Comparison of ENCODE assay signal across 1 cellular context in the genomic region with DNA sequence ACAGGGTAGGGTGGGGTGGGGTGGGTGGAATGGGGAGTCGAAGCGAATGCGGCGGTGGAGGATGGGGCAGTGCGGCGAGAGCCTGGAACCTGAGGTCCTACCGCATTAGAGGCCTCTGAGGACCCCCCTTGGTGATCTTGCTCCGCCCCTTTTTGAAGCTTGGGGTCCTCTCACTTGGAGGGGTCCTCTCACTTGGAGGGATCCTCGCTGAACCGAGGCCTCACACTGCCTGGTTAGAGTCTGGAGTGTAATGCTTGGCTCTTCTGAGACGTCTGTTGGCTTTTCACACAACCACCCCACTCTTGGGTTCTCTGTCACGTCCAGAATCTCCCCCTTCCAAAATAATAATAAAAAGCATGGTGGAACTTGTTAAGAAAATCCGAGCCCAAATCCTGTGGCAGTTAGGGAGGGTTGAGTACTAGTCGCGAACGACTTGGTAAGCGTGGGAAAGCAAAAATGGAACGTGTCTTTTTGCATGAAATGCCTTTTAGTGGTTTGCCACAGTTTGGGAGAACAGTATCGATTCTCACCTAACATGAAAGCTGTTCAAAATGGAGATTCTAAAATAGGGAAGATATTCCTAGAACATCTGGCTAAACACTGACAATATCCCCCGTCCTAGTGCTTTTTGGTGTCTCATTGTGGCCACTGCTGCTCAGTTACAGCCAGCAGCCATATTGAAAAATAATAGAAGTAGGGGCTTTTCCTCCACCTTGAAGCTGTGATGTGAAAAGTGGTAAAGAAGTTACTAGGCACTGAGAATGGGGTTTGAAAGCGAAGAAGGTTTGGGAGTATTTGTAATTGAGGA.
TF ChIP-seq lines count a peak whose summit lies in the region.

No MANE protein-coding gene starts in this region.

TF ChIP-seq in GM12878, 131 proteins besides CTCF, POLR2A, EP300 and RAD21 (continued from another document):
- no peak for TF ChIP-seq REST (IDR thresholded peaks at IDR 0.05; ENCODE audit: low read depth, low read length)
- no peak for TF ChIP-seq GABPA (IDR thresholded peaks at IDR 0.05; ENCODE audit: low read depth)
- no peak for TF ChIP-seq SMAD5 (IDR thresholded peaks at IDR 0.05; ENCODE audit: low read depth)
- no peak for TF ChIP-seq BRCA1 (IDR thresholded peaks at IDR 0.05; ENCODE audit: low read depth, low read length)
- TF ChIP-seq TCF12 (IDR thresholded peaks at IDR 0.05; ENCODE audit: low read depth, low read length): no peak
- no peak for TF ChIP-seq SMAD1 (IDR thresholded peaks at IDR 0.05; ENCODE audit: low read depth, partially characterized antibody)
- 0 out of 2 replicates have a peak, but pooled peaks have one; percentile 34 for TF ChIP-seq NR2F1 (conservative IDR thresholded peaks at IDR 0.05)
- peak; percentile 30; the same call in 1 of the 3 replicates for TF ChIP-seq POU2F2 (IDR thresholded peaks at IDR 0.05; ENCODE audit: borderline replicate concordance, low read depth, low read length)
- no peak for TF ChIP-seq FOS (IDR thresholded peaks at IDR 0.05; ENCODE audit: borderline replicate concordance, extremely low read depth, insufficient read length)
- no peak for TF ChIP-seq SREBF1 (IDR thresholded peaks at IDR 0.05; ENCODE audit: low read length)
- no peak for TF ChIP-seq ZNF592 (IDR thresholded peaks at IDR 0.05)
- TF ChIP-seq ATF3 (IDR thresholded peaks at IDR 0.05; ENCODE audit: borderline replicate concordance, extremely low read depth, low read depth, low read length): no peak
- TF ChIP-seq, protein P1, sequence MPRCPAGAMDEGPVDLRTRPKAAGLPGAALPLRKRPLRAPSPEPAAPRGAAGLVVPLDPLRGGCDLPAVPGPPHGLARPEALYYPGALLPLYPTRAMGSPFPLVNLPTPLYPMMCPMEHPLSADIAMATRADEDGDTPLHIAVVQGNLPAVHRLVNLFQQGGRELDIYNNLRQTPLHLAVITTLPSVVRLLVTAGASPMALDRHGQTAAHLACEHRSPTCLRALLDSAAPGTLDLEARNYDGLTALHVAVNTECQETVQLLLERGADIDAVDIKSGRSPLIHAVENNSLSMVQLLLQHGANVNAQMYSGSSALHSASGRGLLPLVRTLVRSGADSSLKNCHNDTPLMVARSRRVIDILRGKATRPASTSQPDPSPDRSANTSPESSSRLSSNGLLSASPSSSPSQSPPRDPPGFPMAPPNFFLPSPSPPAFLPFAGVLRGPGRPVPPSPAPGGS (IDR thresholded peaks at IDR 0.05; ENCODE audit: borderline replicate concordance, insufficient read depth, low read depth, low read length, poor library complexity, severe bottlenecking): no peak
- TF ChIP-seq CREM (IDR thresholded peaks at IDR 0.05; ENCODE audit: low read depth): no peak
- TF ChIP-seq TAF1 (IDR thresholded peaks at IDR 0.05; ENCODE audit: borderline replicate concordance, low read depth, low read length): peak; percentile 82
- no peak for TF ChIP-seq CEBPB (IDR thresholded peaks at IDR 0.05; ENCODE audit: borderline replicate concordance in 1 of 2, low read depth in 2 of 2, low read length in 2 of 2)
- 0 out of 2 replicates have a peak, but pooled peaks have one; percentile 27 for TF ChIP-seq SIN3A (IDR thresholded peaks at IDR 0.05; ENCODE audit: low read depth, low read length)
- TF ChIP-seq KDM1A (IDR thresholded peaks at IDR 0.05; ENCODE audit: borderline replicate concordance): no peak
- TF ChIP-seq RUNX3 (IDR thresholded peaks at IDR 0.05; ENCODE audit: low read length): peak; percentile 42
- TF ChIP-seq, protein P2, sequence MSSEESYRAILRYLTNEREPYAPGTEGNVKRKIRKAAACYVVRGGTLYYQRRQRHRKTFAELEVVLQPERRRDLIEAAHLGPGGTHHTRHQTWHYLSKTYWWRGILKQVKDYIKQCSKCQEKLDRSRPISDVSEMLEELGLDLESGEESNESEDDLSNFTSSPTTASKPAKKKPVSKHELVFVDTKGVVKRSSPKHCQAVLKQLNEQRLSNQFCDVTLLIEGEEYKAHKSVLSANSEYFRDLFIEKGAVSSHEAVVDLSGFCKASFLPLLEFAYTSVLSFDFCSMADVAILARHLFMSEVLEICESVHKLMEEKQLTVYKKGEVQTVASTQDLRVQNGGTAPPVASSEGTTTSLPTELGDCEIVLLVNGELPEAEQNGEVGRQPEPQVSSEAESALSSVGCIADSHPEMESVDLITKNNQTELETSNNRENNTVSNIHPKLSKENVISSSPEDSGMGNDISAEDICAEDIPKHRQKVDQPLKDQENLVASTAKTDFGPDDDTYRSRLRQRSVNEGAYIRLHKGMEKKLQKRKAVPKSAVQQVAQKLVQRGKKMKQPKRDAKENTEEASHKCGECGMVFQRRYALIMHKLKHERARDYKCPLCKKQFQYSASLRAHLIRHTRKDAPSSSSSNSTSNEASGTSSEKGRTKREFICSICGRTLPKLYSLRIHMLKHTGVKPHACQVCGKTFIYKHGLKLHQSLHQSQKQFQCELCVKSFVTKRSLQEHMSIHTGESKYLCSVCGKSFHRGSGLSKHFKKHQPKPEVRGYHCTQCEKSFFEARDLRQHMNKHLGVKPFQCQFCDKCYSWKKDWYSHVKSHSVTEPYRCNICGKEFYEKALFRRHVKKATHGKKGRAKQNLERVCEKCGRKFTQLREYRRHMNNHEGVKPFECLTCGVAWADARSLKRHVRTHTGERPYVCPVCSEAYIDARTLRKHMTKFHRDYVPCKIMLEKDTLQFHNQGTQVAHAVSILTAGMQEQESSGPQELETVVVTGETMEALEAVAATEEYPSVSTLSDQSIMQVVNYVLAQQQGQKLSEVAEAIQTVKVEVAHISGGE (CRISPR knock-in tag; IDR thresholded peaks at IDR 0.05): no peak
- TF ChIP-seq PKNOX1 (IDR thresholded peaks at IDR 0.05): no peak
- peak; percentile 68 for TF ChIP-seq PML (IDR thresholded peaks at IDR 0.05; ENCODE audit: low read length)
- 0 out of 2 replicates have a peak, but pooled peaks have one; percentile 15 for TF ChIP-seq LARP7 (IDR thresholded peaks at IDR 0.05)
- peak; percentile 48; the same call in 1 of the 2 replicates for TF ChIP-seq PAX8 (IDR thresholded peaks at IDR 0.05)
- TF ChIP-seq NKRF (conservative IDR thresholded peaks at IDR 0.05): 0 out of 2 replicates have a peak, but pooled peaks have one; percentile 31
- no peak for TF ChIP-seq RCOR1 (conservative IDR thresholded peaks at IDR 0.05; ENCODE audit: low read depth, low read length)
- TF ChIP-seq CHD1 (IDR thresholded peaks at IDR 0.05; ENCODE audit: low read depth, low read length): no peak
- no peak for TF ChIP-seq BCL11A (IDR thresholded peaks at IDR 0.05; ENCODE audit: low read depth, low read length)
- no peak for TF ChIP-seq TCF7 (IDR thresholded peaks at IDR 0.05; ENCODE audit: borderline replicate concordance)
- TF ChIP-seq ZNF622 (IDR thresholded peaks at IDR 0.05): no peak
- peak; percentile 94 for TF ChIP-seq YY1 (IDR thresholded peaks at IDR 0.05; ENCODE audit: low read depth, low read length)
- peak; percentile 59; the same call in 1 of the 2 replicates for TF ChIP-seq POLR2AphosphoS2 (IDR thresholded peaks at IDR 0.05; ENCODE audit: low read depth, low read length)
- no peak for TF ChIP-seq KLF5 (IDR thresholded peaks at IDR 0.05; ENCODE audit: partially characterized antibody)
- no peak; the same call in 1 of the 2 replicates for TF ChIP-seq STAT1 (conservative IDR thresholded peaks at IDR 0.05)
- no peak for TF ChIP-seq TBL1XR1 (IDR thresholded peaks at IDR 0.05; ENCODE audit: low read depth, low read length)
- TF ChIP-seq IKZF2 (IDR thresholded peaks at IDR 0.05): 0 out of 4 replicates have a peak, but pooled peaks of 1 of the 2 experiments have one; percentile 27
- TF ChIP-seq STAT3 (IDR thresholded peaks at IDR 0.05; ENCODE audit: low read depth, low read length): no peak
- no peak for TF ChIP-seq CHD4 (IDR thresholded peaks at IDR 0.05)
- 0 out of 2 replicates have a peak, but pooled peaks have one; percentile 23 for TF ChIP-seq WRNIP1 (IDR thresholded peaks at IDR 0.05; ENCODE audit: borderline replicate concordance, low read depth, low read length)
- TF ChIP-seq ZNF207 (IDR thresholded peaks at IDR 0.05; ENCODE audit: borderline replicate concordance): 0 out of 2 replicates have a peak, but pooled peaks have one; percentile 61
- TF ChIP-seq RAD51 (IDR thresholded peaks at IDR 0.05): no peak
- no peak for TF ChIP-seq JUND (IDR thresholded peaks at IDR 0.05; ENCODE audit: low read depth, low read length)
- TF ChIP-seq ZNF384 (IDR thresholded peaks at IDR 0.05; ENCODE audit: borderline replicate concordance, low read depth, low read length): no peak
- no peak for TF ChIP-seq HCFC1 (IDR thresholded peaks at IDR 0.05; ENCODE audit: low read length)
